In the genomic region with DNA sequence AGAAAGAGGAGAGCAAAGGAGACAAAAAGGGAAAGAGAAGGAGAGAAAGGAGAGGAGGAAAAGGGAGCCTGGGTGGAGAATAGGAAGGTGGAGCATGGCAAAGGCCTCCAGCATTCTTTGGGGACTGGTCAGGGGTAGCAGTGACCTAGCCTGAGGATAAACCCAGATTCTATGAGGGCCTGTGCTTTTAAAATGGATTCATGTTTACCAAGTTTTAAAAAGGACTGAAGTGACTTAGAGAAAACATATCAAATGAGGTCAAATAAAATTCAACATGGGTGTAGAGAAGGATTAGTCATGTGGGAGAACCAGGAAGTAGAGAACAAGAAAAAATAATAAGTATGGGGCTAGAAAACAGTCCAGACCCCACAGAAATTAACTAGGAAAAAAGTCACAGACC, we compare ENCODE assay signal across 12 cellular contexts. TPM values are rescaled to one million over a fixed set of nuclear protein-coding genes. Genes with fewer than 3 reads are reported as not detected.
DNase-seq lines count a peak whose midpoint lies in the region; ATAC-seq, FAIRE-seq and TF ChIP-seq lines count a peak whose summit lies in the region.
"Had no signal": no experiment of that assay in that cellular context is flagged by ENCODE, and none has a peak within 500 bp of the region (broad histone marks: within the 10 kb centered on the region; RNA-seq: fewer than 3 reads in every experiment).

No MANE protein-coding gene starts in this region.

- H3K4me2 ChIP-seq in GM23248 (ENCODE audit: unreplicated experiment) (peak overlapping the region; percentile 51), astrocyte (ENCODE audit: low read length) (peak overlapping the region; percentile 41)

- H3K27ac ChIP-seq in ACC112 (ENCODE audit: low read depth, low read length) (peak overlapping the region; percentile 97), GM23248 (peak overlapping the region; percentile 98), astrocyte (ENCODE audit: low read depth, low read length) (peak overlapping the region; percentile 75), pancreas (peak overlapping the region in 2 of 4 donors; percentile 50 to 61)

- H3K27me3 Mint-ChIP-seq in astrocyte (ENCODE audit: low read depth, unreplicated experiment): no peaks in the 10 kb centered on the region

- ATAC-seq in pancreas (peak; percentile 10 to 46 (median 32)), HG03378 (IDR thresholded peaks at IDR 0.05; ENCODE audit: unreplicated experiment) (no peak)

- H4K20me1 ChIP-seq in GM23248 (ENCODE audit: insufficient read depth) (no peaks in the 10 kb centered on the region), astrocyte (ENCODE audit: insufficient read depth, low read length) (peaks cover 45% of the 10 kb centered on the region)

- H3K27me3 ChIP-seq in ACC112 (ENCODE audit: insufficient read depth, low read length): no peaks in the 10 kb centered on the region
- no peaks in the 10 kb centered on the region for H3K27me3 ChIP-seq in GM23248 (replicated peaks; ENCODE audit: insufficient read depth)
- H3K27me3 ChIP-seq in astrocyte (ENCODE audit: insufficient read depth, low read length): no peaks in the 10 kb centered on the region
- no peaks in the 10 kb centered on the region for H3K27me3 ChIP-seq in pancreas

- H3F3A ChIP-seq in GM23248 (ENCODE audit: insufficient read depth): peaks cover 84% of the 10 kb centered on the region

- H3K9me3 Mint-ChIP-seq in astrocyte (ENCODE audit: unreplicated experiment): peaks cover 7% of the 10 kb centered on the region

- H3K4me3 Mint-ChIP-seq in astrocyte (ENCODE audit: unreplicated experiment): peak overlapping the region; percentile 17

- peaks cover 90% of the 10 kb centered on the region for H3K4me1 ChIP-seq in ACC112 (ENCODE audit: control insufficient read depth, insufficient read depth, low read length, unreplicated experiment)
- peaks cover 85% of the 10 kb centered on the region for H3K4me1 ChIP-seq in GM23248 (ENCODE audit: insufficient read depth)
- peaks cover 72% of the 10 kb centered on the region for H3K4me1 ChIP-seq in astrocyte (ENCODE audit: insufficient read depth, low read length)
- H3K4me1 ChIP-seq in pancreas: peaks cover 2 to 29% (median 16%) of the 10 kb centered on the region in 3 donors

- H3K27ac Mint-ChIP-seq in astrocyte (ENCODE audit: unreplicated experiment): peak overlapping the region; percentile 66

- H3K36me3 Mint-ChIP-seq in astrocyte (ENCODE audit: low read depth, unreplicated experiment): peaks cover 27% of the 10 kb centered on the region

- H3K79me2 ChIP-seq in ACC112 (ENCODE audit: control insufficient read depth, insufficient read depth, low read length, unreplicated experiment) (peaks cover 88% of the 10 kb centered on the region), GM23248 (ENCODE audit: insufficient read depth) (peaks cover 100% of the 10 kb centered on the region), astrocyte (ENCODE audit: insufficient read depth, low read length) (peaks cover 97% of the 10 kb centered on the region)

- H3K9me2 ChIP-seq in GM23248 (ENCODE audit: insufficient read depth): no peaks in the 10 kb centered on the region

- no peaks in the 10 kb centered on the region for H3K9me3 ChIP-seq in GM23248 (ENCODE audit: low read depth)
- H3K9me3 ChIP-seq in astrocyte (ENCODE audit: insufficient read depth, low read depth, low read length): peaks cover 2% of the 10 kb centered on the region
- no peaks in the 10 kb centered on the region for H3K9me3 ChIP-seq in pancreas

- peak; percentile 54 for DNase-seq in GM23248
- DNase-seq in astrocyte (ENCODE audit: low read depth): peak; percentile 33
- no peak for DNase-seq in pancreas
- no peak for DNase-seq in NCI-H748 (lab: John Stamatoyannopoulos, UW; ENCODE audit: unreplicated experiment)
- DNase-seq in foreskin melanocyte: no peak
- DNase-seq in GDM1 (lab: John Stamatoyannopoulos, UW): no peak
- DNase-seq: NCI-H2171 had no signal

- H3K9ac ChIP-seq in GM23248 (peak overlapping the region; percentile 50), astrocyte (ENCODE audit: low read length) (peak overlapping the region; percentile 42)

- TF ChIP-seq CTCF in astrocyte (IDR thresholded peaks at IDR 0.05; ENCODE audit: insufficient read depth, low read depth, low read length) (no peak), pancreas (IDR thresholded peaks at IDR 0.05) (no peak)

- H3K4me1 Mint-ChIP-seq in astrocyte (ENCODE audit: low read depth, unreplicated experiment): peaks cover 90% of the 10 kb centered on the region

- no peak for FAIRE-seq in astrocyte (lab: Jason Lieb, UNC)
- no peak for FAIRE-seq in pancreas (lab: Jason Lieb, UNC)
- FAIRE-seq: GM12892, H54 had no signal

- intact Hi-C loops in pancreas (cut with DNase I): no loop called here

- no peak overlapping the region for H2AFZ ChIP-seq in ACC112 (ENCODE audit: low read length, unreplicated experiment)
- no peak overlapping the region for H2AFZ ChIP-seq in GM23248
- no peak overlapping the region for H2AFZ ChIP-seq in astrocyte (ENCODE audit: low read depth, low read length)

- H3K36me3 ChIP-seq in ACC112 (ENCODE audit: insufficient read depth, low read length) (peaks cover 11% of the 10 kb centered on the region; the same call in 1 of the 2 replicates), GM23248 (ENCODE audit: low read depth) (peaks cover 11% of the 10 kb centered on the region), astrocyte (ENCODE audit: insufficient read depth, low read length) (no peaks in the 10 kb centered on the region), pancreas (no peaks in the 10 kb centered on the region)

- in situ Hi-C loops in GM23248 (cut with MboI): no loop called here

- H3K4me3 ChIP-seq in ACC112 (ENCODE audit: low read depth, low read length) (no peak overlapping the region), GM23248 (no peak overlapping the region; the same call in 1 of the 2 replicates), astrocyte (ENCODE audit: insufficient read depth, low read depth, low read length) (no peak overlapping the region), pancreas (no peak overlapping the region)
- H3K4me3 ChIP-seq: lung had no signal

RNA-seq across cellular contexts. Expression of gene CREB3L2, which starts 20.7 kb away (rescaled TPM):
- total RNA-seq in GM23248 (2014; rRNA removed; shearing (Covaris generic)): 43.7 and 67.9 TPM in 2 replicates
- polyA plus RNA-seq in GM23248 (2016; fragmentation: Nextera tagmentation; extraction: Ambion mirVana) (49.7 and 53.7 TPM in 2 replicates), pancreas (10 to 100 TPM in 1 of 2 donors, 1 to 10 TPM in 1; 6.6 to 10.4 TPM)
- total RNA-seq in astrocyte (116 and 128 TPM in 2 replicates), pancreas (10 to 100 TPM; 21.3 to 38.4 (median 32.3) TPM)

Comparison
In these comparisons a context has a peak if more than half of its experiments do, and no peak if none do; other contexts are left out.
1. DNase-seq: peak in GM23248 (single experiment) and astrocyte (single experiment); none in pancreas (0 of 6), NCI-H748 (single experiment), foreskin melanocyte (single experiment) and GDM1 (single experiment).